In the genomic region with DNA sequence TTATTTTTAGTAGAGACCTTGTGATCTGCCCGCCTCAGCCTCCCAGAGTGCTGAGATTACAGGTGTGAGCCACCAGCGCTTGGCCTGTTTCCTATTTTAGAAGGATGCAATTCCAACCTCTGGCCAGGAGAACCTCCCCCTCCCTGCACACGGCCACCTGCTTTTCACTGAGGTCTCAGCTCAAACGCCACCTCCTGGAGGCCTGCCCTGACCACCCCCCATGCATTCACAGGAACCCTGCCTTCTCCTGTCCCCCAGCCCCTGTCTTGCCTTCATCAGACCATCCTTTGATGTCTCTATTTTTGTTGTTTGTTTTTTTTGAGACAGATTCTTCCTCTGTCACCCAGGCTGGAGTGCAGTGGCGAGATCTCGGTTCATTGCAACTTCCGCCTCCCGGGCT, we compare ENCODE assay signal across 1 cellular context.
TF ChIP-seq lines count a peak whose summit lies in the region.

No MANE protein-coding gene starts in this region.

TF ChIP-seq in K562, 482 proteins besides CTCF, POLR2A, EP300 and RAD21:
- TF ChIP-seq ZFP36 (IDR thresholded peaks at IDR 0.05; ENCODE audit: low read depth, low read length, partially characterized antibody) = peak; percentile 84
- no peak for TF ChIP-seq ZSCAN32 (CRISPR knock-in tag; IDR thresholded peaks at IDR 0.05)
